In genomic region chr19:57363734-57364181, GRCh38 we compare ENCODE assay signal across 8 cellular contexts. TPM values are rescaled to one million over a fixed set of nuclear protein-coding genes. Genes with fewer than 3 reads are reported as not detected.
DNase-seq lines count a peak whose midpoint lies in the region; ATAC-seq and TF ChIP-seq lines count a peak whose summit lies in the region.

No MANE protein-coding gene starts in this region.

- intact Hi-C loops in sciatic nerve (cut with DNase I): no loop called here

- POLR2A ChIA-PET in activated naive CD8-positive, alpha-beta T cell treated with anti-CD3 and anti-CD28 coated beads, Interleukin-2, amount 10 ng/mL, durations not matched to agents 7 days and 5 days (lab: Charles Lee): interaction anchor here (0.7 to 1.9 kb wide), 6 partner anchors 9 to 638 kb away, joined by 3 to 9 read pairs (median 4); partner anchors contain the start of genes ZNF304, ZNF548 and ZNF671

- ATAC-seq in HG03442 (IDR thresholded peaks at IDR 0.05; ENCODE audit: unreplicated experiment) (peak; percentile 8), sciatic nerve (peak; percentile 2), HG03354 (IDR thresholded peaks at IDR 0.05; ENCODE audit: poor library complexity, severe bottlenecking, unreplicated experiment) (no peak)
- ATAC-seq in activated naive CD8-positive, alpha-beta T cell treated with anti-CD3 and anti-CD28 coated beads, Interleukin-2, amount 10 ng/mL, durations not matched to agents 7 days and 5 days (ENCODE audit: low read depth): peak; percentile 13

- DNase-seq in GM12864 (ENCODE audit: low read depth) (no peak), hepatic stellate cell (ENCODE audit: low spot score) (peak; percentile 40), sciatic nerve (ENCODE audit: low spot score) (no peak), NOMO-1 treated with dmso at 0.1 percent for 144 hours (lab: John Stamatoyannopoulos, UW; ENCODE audit: unreplicated experiment) (no peak)
- DNase-seq in activated naive CD8-positive, alpha-beta T cell treated with anti-CD3 and anti-CD28 coated beads, Interleukin-2, amount 10 ng/mL, durations not matched to agents 7 days and 5 days: no peak
- DNase-seq in stimulated activated naive CD4-positive, alpha-beta T cell (lab: John Stamatoyannopoulos, UW): no peak

- peaks cover 43% of the 10 kb centered on the region for H3K36me3 Mint-ChIP-seq in activated naive CD8-positive, alpha-beta T cell treated with anti-CD3 and anti-CD28 coated beads, Interleukin-2, amount 10 ng/mL, durations not matched to agents 7 days and 5 days

- H3K4me3 ChIP-seq in GM12864 (ENCODE audit: low read depth, low read length): peak overlapping the region; percentile 65

- peak overlapping the region; percentile 99 for H3K27ac Mint-ChIP-seq in activated naive CD8-positive, alpha-beta T cell treated with anti-CD3 and anti-CD28 coated beads, Interleukin-2, amount 10 ng/mL, durations not matched to agents 7 days and 5 days

- no peak for TF ChIP-seq CTCF in GM12864 (IDR thresholded peaks at IDR 0.05; ENCODE audit: low read depth, low read length, missing control alignments)

- peak overlapping the region; percentile 96 for H3K4me3 Mint-ChIP-seq in activated naive CD8-positive, alpha-beta T cell treated with anti-CD3 and anti-CD28 coated beads, Interleukin-2, amount 10 ng/mL, durations not matched to agents 7 days and 5 days

- peaks cover 11% of the 10 kb centered on the region for H3K4me1 Mint-ChIP-seq in activated naive CD8-positive, alpha-beta T cell treated with anti-CD3 and anti-CD28 coated beads, Interleukin-2, amount 10 ng/mL, durations not matched to agents 7 days and 5 days

- H3K27me3 Mint-ChIP-seq in activated naive CD8-positive, alpha-beta T cell treated with anti-CD3 and anti-CD28 coated beads, Interleukin-2, amount 10 ng/mL, durations not matched to agents 7 days and 5 days: no peaks in the 10 kb centered on the region

- H3K9me3 Mint-ChIP-seq in activated naive CD8-positive, alpha-beta T cell treated with anti-CD3 and anti-CD28 coated beads, Interleukin-2, amount 10 ng/mL, durations not matched to agents 7 days and 5 days: peaks cover 16% of the 10 kb centered on the region

RNA-seq across cellular contexts. Expression of gene TRAPPC2B, which starts 0.4 kb away (rescaled TPM):
- total RNA-seq in activated naive CD8-positive, alpha-beta T cell treated with anti-CD3 and anti-CD28 coated beads, Interleukin-2, amount 10 ng/mL, durations not matched to agents 7 days and 5 days: 10 to 100 TPM; 13.2 to 13.6 TPM
- 6.0 TPM for total RNA-seq in sciatic nerve

RNA-seq across cellular contexts. Expression of gene ZNF547, which starts 0.4 kb away (rescaled TPM):
- 1 to 10 TPM; 6.7 to 7.8 TPM for total RNA-seq in activated naive CD8-positive, alpha-beta T cell treated with anti-CD3 and anti-CD28 coated beads, Interleukin-2, amount 10 ng/mL, durations not matched to agents 7 days and 5 days
- 4.0 TPM for total RNA-seq in sciatic nerve

RNA-seq across cellular contexts. Expression of gene ZNF304, which starts 12.7 kb away (rescaled TPM):
- total RNA-seq in activated naive CD8-positive, alpha-beta T cell treated with anti-CD3 and anti-CD28 coated beads, Interleukin-2, amount 10 ng/mL, durations not matched to agents 7 days and 5 days: 10 to 100 TPM; 15.3 to 15.4 TPM
- 9.2 TPM for total RNA-seq in sciatic nerve

RNA-seq across cellular contexts. Expression of gene ZNF548, which starts 25.9 kb away (rescaled TPM):
- total RNA-seq in activated naive CD8-positive, alpha-beta T cell treated with anti-CD3 and anti-CD28 coated beads, Interleukin-2, amount 10 ng/mL, durations not matched to agents 7 days and 5 days: 10 to 100 TPM; 50.2 to 55.0 TPM
- total RNA-seq in sciatic nerve: 29.3 TPM

RNA-seq across cellular contexts. Expression of gene ZNF543, which starts 43.5 kb away (rescaled TPM):
- 10 to 100 TPM; 11.8 to 12.5 TPM for total RNA-seq in activated naive CD8-positive, alpha-beta T cell treated with anti-CD3 and anti-CD28 coated beads, Interleukin-2, amount 10 ng/mL, durations not matched to agents 7 days and 5 days
- 7.0 TPM for total RNA-seq in sciatic nerve
